In genomic region chr20:4901031-4901818, GRCh38 we compare ENCODE assay signal across 1 cellular context.
TF ChIP-seq lines count a peak whose summit lies in the region.

No MANE protein-coding gene starts in this region.

TF ChIP-seq in GM23338, 12 proteins besides CTCF, POLR2A, EP300 and RAD21 (continued from another document):
- TF ChIP-seq REST (IDR thresholded peaks at IDR 0.05; ENCODE audit: unreplicated experiment) = no peak
- no peak for TF ChIP-seq ZNF331 (CRISPR knock-in tag; IDR thresholded peaks at IDR 0.05; ENCODE audit: low read depth)
- TF ChIP-seq JUNB (IDR thresholded peaks at IDR 0.05; ENCODE audit: unreplicated experiment) = no peak
